Comparison of ENCODE assay signal across 1 cellular context in the genomic region with DNA sequence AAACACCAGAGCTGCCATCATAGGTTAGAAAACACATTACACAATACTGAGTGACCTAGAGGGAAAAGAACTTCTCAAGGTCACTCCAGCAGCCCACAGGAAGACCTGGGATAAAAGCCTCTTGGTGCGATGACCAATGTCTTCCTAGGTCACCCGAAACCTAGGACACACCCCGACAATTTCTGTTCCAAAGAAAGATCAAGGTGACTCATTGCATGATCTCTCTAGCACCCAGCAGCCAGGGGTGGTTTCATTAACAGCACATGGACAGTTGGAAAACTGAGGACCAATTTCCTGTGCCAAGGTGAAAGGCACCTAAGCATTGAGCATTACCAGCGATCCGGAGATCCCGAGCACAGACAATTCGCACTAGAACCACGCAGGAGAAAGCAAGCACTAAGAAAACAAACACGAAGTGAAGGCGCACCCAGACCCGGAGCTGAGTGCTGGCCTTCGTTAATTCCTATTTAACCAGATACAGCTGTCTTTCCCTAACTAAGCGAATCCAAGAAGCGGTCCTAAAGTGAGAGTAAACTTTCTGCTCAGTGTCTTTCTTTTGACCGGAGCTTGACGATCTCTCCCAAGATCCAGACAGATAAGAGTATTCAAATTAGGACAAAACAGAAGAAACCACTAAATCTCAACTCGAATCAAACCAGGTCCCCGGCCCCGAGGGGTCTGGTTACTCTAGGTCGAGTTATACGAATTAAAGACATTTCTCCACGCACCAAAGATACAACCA.
TF ChIP-seq lines count a peak whose summit lies in the region.

No MANE protein-coding gene starts in this region.

TF ChIP-seq in HepG2, 621 proteins besides CTCF, POLR2A, EP300 and RAD21 (continued from another document and continues in another):
- TF ChIP-seq NFIB (CRISPR knock-in tag; IDR thresholded peaks at IDR 0.05; ENCODE audit: borderline replicate concordance), result no peak
- TF ChIP-seq ZNF577 (CRISPR knock-in tag; IDR thresholded peaks at IDR 0.05; ENCODE audit: borderline replicate concordance, low read depth), result no peak
- TF ChIP-seq EEA1 (CRISPR knock-in tag; IDR thresholded peaks at IDR 0.05; ENCODE audit: borderline replicate concordance), result no peak
- TF ChIP-seq GABPA (IDR thresholded peaks at IDR 0.05; ENCODE audit: low read depth, low read length), result no peak
- no peak for TF ChIP-seq GABPA (CRISPR knock-in tag; IDR thresholded peaks at IDR 0.05; ENCODE audit: low read depth)
- no peak for TF ChIP-seq ATF7-NPFF (CRISPR knock-in tag; IDR thresholded peaks at IDR 0.05; ENCODE audit: low read depth)
- TF ChIP-seq ZMYM3 (CRISPR knock-in tag; IDR thresholded peaks at IDR 0.05), result no peak
- no peak for TF ChIP-seq ZNF644 (CRISPR knock-in tag; IDR thresholded peaks at IDR 0.05; ENCODE audit: low read depth)
- TF ChIP-seq, protein P1, sequence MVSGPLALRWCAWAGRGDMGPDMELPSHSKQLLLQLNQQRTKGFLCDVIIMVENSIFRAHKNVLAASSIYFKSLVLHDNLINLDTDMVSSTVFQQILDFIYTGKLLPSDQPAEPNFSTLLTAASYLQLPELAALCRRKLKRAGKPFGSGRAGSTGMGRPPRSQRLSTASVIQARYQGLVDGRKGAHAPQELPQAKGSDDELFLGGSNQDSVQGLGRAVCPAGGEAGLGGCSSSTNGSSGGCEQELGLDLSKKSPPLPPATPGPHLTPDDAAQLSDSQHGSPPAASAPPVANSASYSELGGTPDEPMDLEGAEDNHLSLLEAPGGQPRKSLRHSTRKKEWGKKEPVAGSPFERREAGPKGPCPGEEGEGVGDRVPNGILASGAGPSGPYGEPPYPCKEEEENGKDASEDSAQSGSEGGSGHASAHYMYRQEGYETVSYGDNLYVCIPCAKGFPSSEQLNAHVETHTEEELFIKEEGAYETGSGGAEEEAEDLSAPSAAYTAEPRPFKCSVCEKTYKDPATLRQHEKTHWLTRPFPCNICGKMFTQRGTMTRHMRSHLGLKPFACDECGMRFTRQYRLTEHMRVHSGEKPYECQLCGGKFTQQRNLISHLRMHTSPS (CRISPR knock-in tag; IDR thresholded peaks at IDR 0.05; ENCODE audit: low read depth), result no peak
- TF ChIP-seq CBX2 (IDR thresholded peaks at IDR 0.05; ENCODE audit: low read depth, low read length), result peak; percentile 41; the same call in 1 of the 2 replicates
- TF ChIP-seq CBX2 (CRISPR knock-in tag; IDR thresholded peaks at IDR 0.05; ENCODE audit: low read depth), result no peak
- TF ChIP-seq ZNF652 (CRISPR knock-in tag; IDR thresholded peaks at IDR 0.05; ENCODE audit: borderline replicate concordance, low read depth), result no peak
- TF ChIP-seq ZNF557 (CRISPR knock-in tag; IDR thresholded peaks at IDR 0.05), result no peak
- TF ChIP-seq STAG1 (CRISPR knock-in tag; IDR thresholded peaks at IDR 0.05), result no peak
- TF ChIP-seq, protein P2, sequence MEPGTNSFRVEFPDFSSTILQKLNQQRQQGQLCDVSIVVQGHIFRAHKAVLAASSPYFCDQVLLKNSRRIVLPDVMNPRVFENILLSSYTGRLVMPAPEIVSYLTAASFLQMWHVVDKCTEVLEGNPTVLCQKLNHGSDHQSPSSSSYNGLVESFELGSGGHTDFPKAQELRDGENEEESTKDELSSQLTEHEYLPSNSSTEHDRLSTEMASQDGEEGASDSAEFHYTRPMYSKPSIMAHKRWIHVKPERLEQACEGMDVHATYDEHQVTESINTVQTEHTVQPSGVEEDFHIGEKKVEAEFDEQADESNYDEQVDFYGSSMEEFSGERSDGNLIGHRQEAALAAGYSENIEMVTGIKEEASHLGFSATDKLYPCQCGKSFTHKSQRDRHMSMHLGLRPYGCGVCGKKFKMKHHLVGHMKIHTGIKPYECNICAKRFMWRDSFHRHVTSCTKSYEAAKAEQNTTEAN (CRISPR knock-in tag; conservative IDR thresholded peaks at IDR 0.05), result no peak
- no peak for TF ChIP-seq ZNF33A (CRISPR knock-in tag; IDR thresholded peaks at IDR 0.05; ENCODE audit: borderline replicate concordance)
- TF ChIP-seq ZNF484 (CRISPR knock-in tag; IDR thresholded peaks at IDR 0.05; ENCODE audit: borderline replicate concordance, low read depth), result no peak
- TF ChIP-seq ZNF12 (CRISPR knock-in tag; IDR thresholded peaks at IDR 0.05), result no peak
- TF ChIP-seq, protein P3, sequence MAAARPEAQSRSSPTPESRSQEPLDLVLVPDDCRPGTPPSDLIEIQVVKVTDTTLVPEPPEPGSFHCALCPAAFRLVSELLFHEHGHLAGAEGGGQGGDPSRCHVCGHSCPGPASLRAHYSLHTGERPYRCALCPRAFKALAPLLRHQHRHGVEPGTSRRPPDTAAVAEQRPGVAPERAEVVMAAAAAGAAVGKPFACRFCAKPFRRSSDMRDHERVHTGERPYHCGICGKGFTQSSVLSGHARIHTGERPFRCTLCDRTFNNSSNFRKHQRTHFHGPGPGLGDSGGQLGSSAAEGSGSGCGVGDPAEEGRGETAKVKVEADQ (CRISPR knock-in tag; IDR thresholded peaks at IDR 0.05; ENCODE audit: borderline replicate concordance), result 0 out of 2 replicates have a peak, but pooled peaks have one; percentile 24
- TF ChIP-seq, protein P4, sequence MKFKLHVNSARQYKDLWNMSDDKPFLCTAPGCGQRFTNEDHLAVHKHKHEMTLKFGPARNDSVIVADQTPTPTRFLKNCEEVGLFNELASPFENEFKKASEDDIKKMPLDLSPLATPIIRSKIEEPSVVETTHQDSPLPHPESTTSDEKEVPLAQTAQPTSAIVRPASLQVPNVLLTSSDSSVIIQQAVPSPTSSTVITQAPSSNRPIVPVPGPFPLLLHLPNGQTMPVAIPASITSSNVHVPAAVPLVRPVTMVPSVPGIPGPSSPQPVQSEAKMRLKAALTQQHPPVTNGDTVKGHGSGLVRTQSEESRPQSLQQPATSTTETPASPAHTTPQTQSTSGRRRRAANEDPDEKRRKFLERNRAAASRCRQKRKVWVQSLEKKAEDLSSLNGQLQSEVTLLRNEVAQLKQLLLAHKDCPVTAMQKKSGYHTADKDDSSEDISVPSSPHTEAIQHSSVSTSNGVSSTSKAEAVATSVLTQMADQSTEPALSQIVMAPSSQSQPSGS (CRISPR knock-in tag; IDR thresholded peaks at IDR 0.05), result 0 out of 2 replicates have a peak, but pooled peaks have one; percentile 24
- no peak for TF ChIP-seq ZNF782 (CRISPR knock-in tag; IDR thresholded peaks at IDR 0.05; ENCODE audit: borderline replicate concordance)
- no peak for TF ChIP-seq SYNCRIP (IDR thresholded peaks at IDR 0.05; ENCODE audit: insufficient read depth, low read depth, low read length)
- no peak for TF ChIP-seq ZNF207 (IDR thresholded peaks at IDR 0.05; ENCODE audit: borderline replicate concordance)
- TF ChIP-seq, protein P5, sequence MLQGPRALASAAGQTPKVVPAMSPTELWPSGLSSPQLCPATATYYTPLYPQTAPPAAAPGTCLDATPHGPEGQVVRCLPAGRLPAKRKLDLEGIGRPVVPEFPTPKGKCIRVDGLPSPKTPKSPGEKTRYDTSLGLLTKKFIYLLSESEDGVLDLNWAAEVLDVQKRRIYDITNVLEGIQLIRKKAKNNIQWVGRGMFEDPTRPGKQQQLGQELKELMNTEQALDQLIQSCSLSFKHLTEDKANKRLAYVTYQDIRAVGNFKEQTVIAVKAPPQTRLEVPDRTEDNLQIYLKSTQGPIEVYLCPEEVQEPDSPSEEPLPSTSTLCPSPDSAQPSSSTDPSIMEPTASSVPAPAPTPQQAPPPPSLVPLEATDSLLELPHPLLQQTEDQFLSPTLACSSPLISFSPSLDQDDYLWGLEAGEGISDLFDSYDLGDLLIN (CRISPR knock-in tag; IDR thresholded peaks at IDR 0.05; ENCODE audit: borderline replicate concordance), result no peak
- TF ChIP-seq, protein P6, sequence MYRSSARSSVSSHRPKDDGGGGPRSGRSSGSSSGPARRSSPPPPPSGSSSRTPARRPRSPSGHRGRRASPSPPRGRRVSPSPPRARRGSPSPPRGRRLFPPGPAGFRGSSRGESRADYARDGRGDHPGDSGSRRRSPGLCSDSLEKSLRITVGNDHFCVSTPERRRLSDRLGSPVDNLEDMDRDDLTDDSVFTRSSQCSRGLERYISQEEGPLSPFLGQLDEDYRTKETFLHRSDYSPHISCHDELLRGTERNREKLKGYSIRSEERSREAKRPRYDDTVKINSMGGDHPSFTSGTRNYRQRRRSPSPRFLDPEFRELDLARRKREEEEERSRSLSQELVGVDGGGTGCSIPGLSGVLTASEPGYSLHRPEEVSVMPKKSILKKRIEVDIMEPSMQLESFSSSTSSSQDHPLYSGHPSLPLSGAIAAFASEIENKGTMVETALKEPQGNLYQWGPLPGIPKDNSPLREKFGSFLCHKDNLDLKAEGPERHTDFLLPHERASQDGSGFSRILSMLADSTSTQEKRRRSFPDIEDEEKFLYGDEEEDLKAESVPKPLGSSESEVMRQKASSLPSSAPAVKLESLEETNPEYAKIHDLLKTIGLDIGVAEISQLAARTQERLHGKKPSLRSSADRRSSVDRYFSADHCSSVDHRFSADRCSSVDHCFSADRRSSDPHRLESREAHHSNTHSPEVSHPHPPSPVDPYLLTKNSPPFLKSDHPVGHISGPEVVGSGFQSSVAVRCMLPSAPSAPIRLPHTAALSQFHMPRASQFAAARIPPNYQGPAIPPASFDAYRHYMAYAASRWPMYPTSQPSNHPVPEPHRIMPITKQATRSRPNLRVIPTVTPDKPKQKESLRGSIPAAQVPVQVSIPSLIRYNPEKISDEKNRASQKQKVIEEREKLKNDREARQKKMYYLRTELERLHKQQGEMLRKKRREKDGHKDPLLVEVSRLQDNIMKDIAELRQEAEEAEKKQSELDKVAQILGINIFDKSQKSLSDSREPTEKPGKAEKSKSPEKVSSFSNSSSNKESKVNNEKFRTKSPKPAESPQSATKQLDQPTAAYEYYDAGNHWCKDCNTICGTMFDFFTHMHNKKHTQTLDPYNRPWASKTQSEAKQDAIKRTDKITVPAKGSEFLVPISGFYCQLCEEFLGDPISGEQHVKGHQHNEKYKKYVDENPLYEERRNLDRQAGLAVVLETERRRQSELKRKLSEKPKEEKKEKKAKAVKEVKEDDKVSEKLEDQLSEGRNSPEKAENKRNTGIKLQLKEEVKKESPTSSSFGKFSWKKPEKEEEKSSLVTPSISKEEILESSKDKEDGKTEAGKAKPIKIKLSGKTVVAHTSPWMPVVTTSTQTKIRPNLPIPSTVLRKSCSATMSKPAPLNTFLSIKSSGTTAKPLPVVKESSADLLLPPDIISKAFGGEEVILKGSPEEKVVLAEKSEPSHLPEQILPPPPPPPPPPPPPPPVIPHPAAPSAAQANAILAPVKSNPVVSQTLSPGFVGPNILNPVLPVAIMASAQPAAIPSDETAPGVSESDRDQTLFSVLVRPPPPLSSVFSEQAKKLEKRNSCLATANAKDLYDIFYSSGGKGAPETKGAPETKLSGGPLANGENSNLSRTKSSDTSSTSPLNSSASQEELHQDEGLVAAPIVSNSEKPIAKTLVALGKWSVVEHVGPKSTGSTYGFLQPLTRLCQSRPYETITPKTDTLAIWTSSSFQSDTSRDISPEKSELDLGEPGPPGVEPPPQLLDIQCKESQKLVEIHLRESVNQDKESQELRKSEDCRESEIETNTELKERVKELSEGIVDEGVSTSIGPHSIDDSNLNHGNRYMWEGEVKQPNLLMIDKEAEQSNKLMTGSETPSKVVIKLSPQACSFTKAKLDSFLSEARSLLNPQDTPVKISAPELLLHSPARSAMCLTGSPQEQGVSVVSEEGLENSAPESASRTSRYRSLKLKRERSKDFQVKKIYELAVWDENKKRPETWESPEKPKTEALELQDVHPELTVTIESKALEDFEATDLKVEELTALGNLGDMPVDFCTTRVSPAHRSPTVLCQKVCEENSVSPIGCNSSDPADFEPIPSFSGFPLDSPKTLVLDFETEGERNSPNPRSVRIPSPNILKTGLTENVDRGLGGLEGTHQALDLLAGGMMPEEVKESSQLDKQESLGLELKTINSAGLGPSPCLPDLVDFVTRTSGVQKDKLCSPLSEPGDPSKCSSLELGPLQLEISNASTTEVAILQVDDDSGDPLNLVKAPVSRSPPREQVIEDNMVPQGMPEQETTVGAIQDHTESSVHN (CRISPR knock-in tag; IDR thresholded peaks at IDR 0.05), result no peak
- no peak for TF ChIP-seq EHMT2 (IDR thresholded peaks at IDR 0.05; ENCODE audit: borderline replicate concordance, low read depth, low read length)
- no peak for TF ChIP-seq ZNF501 (CRISPR knock-in tag; IDR thresholded peaks at IDR 0.05)
- TF ChIP-seq HOXD1 (CRISPR knock-in tag; IDR thresholded peaks at IDR 0.05), result no peak
- no peak for TF ChIP-seq ARNT (IDR thresholded peaks at IDR 0.05)
- peak; percentile 79 for TF ChIP-seq FOSL2 (CRISPR knock-in tag; IDR thresholded peaks at IDR 0.05)
- TF ChIP-seq, protein P7, sequence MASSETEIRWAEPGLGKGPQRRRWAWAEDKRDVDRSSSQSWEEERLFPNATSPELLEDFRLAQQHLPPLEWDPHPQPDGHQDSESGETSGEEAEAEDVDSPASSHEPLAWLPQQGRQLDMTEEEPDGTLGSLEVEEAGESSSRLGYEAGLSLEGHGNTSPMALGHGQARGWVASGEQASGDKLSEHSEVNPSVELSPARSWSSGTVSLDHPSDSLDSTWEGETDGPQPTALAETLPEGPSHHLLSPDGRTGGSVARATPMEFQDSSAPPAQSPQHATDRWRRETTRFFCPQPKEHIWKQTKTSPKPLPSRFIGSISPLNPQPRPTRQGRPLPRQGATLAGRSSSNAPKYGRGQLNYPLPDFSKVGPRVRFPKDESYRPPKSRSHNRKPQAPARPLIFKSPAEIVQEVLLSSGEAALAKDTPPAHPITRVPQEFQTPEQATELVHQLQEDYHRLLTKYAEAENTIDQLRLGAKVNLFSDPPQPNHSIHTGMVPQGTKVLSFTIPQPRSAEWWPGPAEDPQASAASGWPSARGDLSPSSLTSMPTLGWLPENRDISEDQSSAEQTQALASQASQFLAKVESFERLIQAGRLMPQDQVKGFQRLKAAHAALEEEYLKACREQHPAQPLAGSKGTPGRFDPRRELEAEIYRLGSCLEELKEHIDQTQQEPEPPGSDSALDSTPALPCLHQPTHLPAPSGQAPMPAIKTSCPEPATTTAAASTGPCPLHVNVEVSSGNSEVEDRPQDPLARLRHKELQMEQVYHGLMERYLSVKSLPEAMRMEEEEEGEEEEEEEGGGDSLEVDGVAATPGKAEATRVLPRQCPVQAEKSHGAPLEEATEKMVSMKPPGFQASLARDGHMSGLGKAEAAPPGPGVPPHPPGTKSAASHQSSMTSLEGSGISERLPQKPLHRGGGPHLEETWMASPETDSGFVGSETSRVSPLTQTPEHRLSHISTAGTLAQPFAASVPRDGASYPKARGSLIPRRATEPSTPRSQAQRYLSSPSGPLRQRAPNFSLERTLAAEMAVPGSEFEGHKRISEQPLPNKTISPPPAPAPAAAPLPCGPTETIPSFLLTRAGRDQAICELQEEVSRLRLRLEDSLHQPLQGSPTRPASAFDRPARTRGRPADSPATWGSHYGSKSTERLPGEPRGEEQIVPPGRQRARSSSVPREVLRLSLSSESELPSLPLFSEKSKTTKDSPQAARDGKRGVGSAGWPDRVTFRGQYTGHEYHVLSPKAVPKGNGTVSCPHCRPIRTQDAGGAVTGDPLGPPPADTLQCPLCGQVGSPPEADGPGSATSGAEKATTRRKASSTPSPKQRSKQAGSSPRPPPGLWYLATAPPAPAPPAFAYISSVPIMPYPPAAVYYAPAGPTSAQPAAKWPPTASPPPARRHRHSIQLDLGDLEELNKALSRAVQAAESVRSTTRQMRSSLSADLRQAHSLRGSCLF (CRISPR knock-in tag; IDR thresholded peaks at IDR 0.05; ENCODE audit: borderline replicate concordance), result no peak
- TF ChIP-seq SOX5 (CRISPR knock-in tag; IDR thresholded peaks at IDR 0.05; ENCODE audit: borderline replicate concordance), result no peak
- no peak for TF ChIP-seq ZNF263 (CRISPR knock-in tag; IDR thresholded peaks at IDR 0.05)
- no peak for TF ChIP-seq ZNF230 (CRISPR knock-in tag; IDR thresholded peaks at IDR 0.05)
- TF ChIP-seq SIX4 (CRISPR knock-in tag; IDR thresholded peaks at IDR 0.05), result no peak
